Comparison of ENCODE assay signal across 8 cellular contexts in the genomic region with DNA sequence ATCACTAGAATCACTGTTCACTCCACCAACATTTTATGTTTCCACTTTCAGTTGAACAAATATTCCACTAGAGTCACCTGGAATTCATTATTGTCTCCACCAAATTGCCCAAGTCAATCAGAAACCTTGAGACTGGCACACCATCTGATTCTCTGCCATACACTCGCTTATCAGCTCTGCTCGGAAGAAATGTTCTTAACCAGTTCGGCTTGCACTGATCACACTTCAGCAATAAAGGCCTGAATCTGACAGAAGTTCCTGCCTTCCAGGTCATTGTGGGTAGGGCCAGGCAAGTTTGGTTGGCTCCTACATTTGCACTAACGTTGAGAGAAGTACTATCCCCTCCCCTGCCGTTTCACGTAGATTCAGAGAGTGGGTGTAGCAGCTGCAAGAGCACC. TPM values are rescaled to one million over a fixed set of nuclear protein-coding genes. Genes with fewer than 3 reads are reported as not detected.
DNase-seq lines count a peak whose midpoint lies in the region; ATAC-seq and TF ChIP-seq lines count a peak whose summit lies in the region.

No MANE protein-coding gene starts in this region.

- H3K4me1 ChIP-seq in foreskin keratinocyte (peaks cover 16% of the 10 kb centered on the region), skeletal muscle tissue (ENCODE audit: control insufficient read depth in 3 of 3, insufficient read depth in 3 of 3, low read length in 3 of 3) (peaks cover 47 to 57% (median 55%) of the 10 kb centered on the region in 3 donors)

- H3K27ac ChIP-seq in VCaP (peak overlapping the region; percentile 87), foreskin keratinocyte (peak overlapping the region; percentile 77), skeletal muscle tissue (ENCODE audit: low read depth, low read length) (peak overlapping the region; percentile 94)

- peak overlapping the region; percentile 89 to 95 (median 89) for H3K4me3 ChIP-seq in skeletal muscle tissue (ENCODE audit: low read length in 3 of 3)

- H3K27me3 ChIP-seq in foreskin keratinocyte = no peaks in the 10 kb centered on the region
- H3K27me3 ChIP-seq in skeletal muscle tissue (ENCODE audit: control insufficient read depth in 3 of 3, insufficient read depth in 3 of 3, low read length in 3 of 3) = no peaks in the 10 kb centered on the region

- DNase-seq in foreskin keratinocyte = no peak
- DNase-seq in germinal center (ENCODE audit: low spot score) = no peak
- DNase-seq in stimulated activated CD4-positive, alpha-beta T cell treated with anti-CD3 and anti-CD28 coated beads, Interleukin-4, amount 100 ng/mL, for 1 hour = no peak
- no peak for DNase-seq in activated CD4-positive, alpha-beta T cell treated with anti-CD3 and anti-CD28 coated beads, Interleukin-2, amount 50 U/mL, for 1 hour
- no peak for DNase-seq in epidermal melanocyte (ENCODE audit: insufficient read length, low spot score)

- H3K9me3 ChIP-seq in skeletal muscle tissue (ENCODE audit: control insufficient read depth in 3 of 3, low read length in 3 of 3) = no peaks in the 10 kb centered on the region

- H3K9ac ChIP-seq in skeletal muscle tissue (ENCODE audit: low read depth in 1 of 3, low read length in 3 of 3) = peak overlapping the region; percentile 85 to 92 (median 88)

- H3K36me3 ChIP-seq in skeletal muscle tissue (ENCODE audit: control insufficient read depth in 3 of 3, insufficient read depth in 3 of 3, low read length in 3 of 3) = peaks cover 7 to 15% (median 8%) of the 10 kb centered on the region in 3 donors

- TF ChIP-seq CTCF in VCaP (conservative IDR thresholded peaks at IDR 0.05) (no peak), foreskin keratinocyte (conservative IDR thresholded peaks at IDR 0.05) (no peak)

- peak; percentile 3 for ATAC-seq in GM19397 (IDR thresholded peaks at IDR 0.05; ENCODE audit: unreplicated experiment)
- ATAC-seq in foreskin keratinocyte = no peak

RNA-seq across cellular contexts. Expression of gene TPM3, which starts 10.0 kb away (rescaled TPM):
- 529 and 545 TPM in 2 replicates for total RNA-seq in foreskin keratinocyte
- polyA plus RNA-seq in foreskin keratinocyte = 310 and 343 TPM in 2 replicates
- 202 TPM for total RNA-seq in skeletal muscle tissue

RNA-seq across cellular contexts. Expression of gene CFAP141, which starts 24.2 kb away (rescaled TPM):
- total RNA-seq in foreskin keratinocyte (not detected in 2 replicates), skeletal muscle tissue (not detected)
- not detected in 2 replicates for polyA plus RNA-seq in foreskin keratinocyte

RNA-seq across cellular contexts. Expression of gene NUP210L, which starts 27.1 kb away (rescaled TPM):
- total RNA-seq in foreskin keratinocyte (not detected in 2 replicates), skeletal muscle tissue (under 0.01 TPM)
- polyA plus RNA-seq in foreskin keratinocyte = not detected in 2 replicates

RNA-seq across cellular contexts. Expression of gene UBAP2L, which starts 38.8 kb away (rescaled TPM):
- total RNA-seq in foreskin keratinocyte (107 and 122 TPM in 2 replicates), skeletal muscle tissue (37.1 TPM)
- 79.5 and 90.4 TPM in 2 replicates for polyA plus RNA-seq in foreskin keratinocyte
